In genomic region chr15:65767895-65768294, GRCh38 we compare ENCODE assay signal across 1 cellular context.
TF ChIP-seq lines count a peak whose summit lies in the region.

No MANE protein-coding gene starts in this region.

TF ChIP-seq in IMR-90, 13 proteins besides CTCF, POLR2A, EP300 and RAD21:
- peak; percentile 22; the same call in 1 of the 2 replicates for TF ChIP-seq CEBPB (IDR thresholded peaks at IDR 0.05; ENCODE audit: low read depth, low read length)
- TF ChIP-seq RCOR1 (IDR thresholded peaks at IDR 0.05; ENCODE audit: insufficient replicate concordance, low read length): no peak
